ENCODE assay signal across 10 cellular contexts in genomic region chr21:34795152-34796141, GRCh38.
DNase-seq lines count a peak whose midpoint lies in the region; ATAC-seq, FAIRE-seq and TF ChIP-seq lines count a peak whose summit lies in the region.
"Had no signal": no experiment of that assay in that cellular context is flagged by ENCODE, and none has a peak within 500 bp of the region (broad histone marks: within the 10 kb centered on the region; RNA-seq: fewer than 3 reads in every experiment).

No MANE protein-coding gene starts in this region.

- CTCF ChIA-PET in A549 (lab: Yijun Ruan, JAX), result interaction anchor here (0.8 to 2.3 kb wide), 10 partner anchors 10 to 91 kb away, joined by 3 to 12 read pairs (median 4); no protein-coding TSS in a partner anchor

- FAIRE-seq in A549 (lab: Jason Lieb, UNC), result no peak
- FAIRE-seq: colon had no signal

- peaks cover 31% of the 10 kb centered on the region for H3K4me1 Mint-ChIP-seq in chondrocyte (ENCODE audit: low read depth)

- peak overlapping the region; percentile 69 for H3K27ac Mint-ChIP-seq in chondrocyte (ENCODE audit: unreplicated experiment)

- no peak overlapping the region for H3K4me3 ChIP-seq in A549
- no peak overlapping the region for H3K4me3 ChIP-seq in mucosa of descending colon

- intact Hi-C loops in mucosa of descending colon (cut with DNase I, micrococcal nuclease), result loop anchor here in 1 of 2 donors (10.0 kb wide), 1 partner anchor 89 kb away; no protein-coding TSS in a partner anchor

- H3K4me2 ChIP-seq in A549, result peak overlapping the region; percentile 51

- H3K9me3 ChIP-seq in A549, result no peaks in the 10 kb centered on the region
- H3K9me3 ChIP-seq in mucosa of descending colon, result no peaks in the 10 kb centered on the region

- peak; percentile 28 to 75 for DNase-seq in A549 (ENCODE audit: low read depth in 1 of 2, low spot score in 1 of 2)
- peak; percentile 88 for DNase-seq in LHCN-M2 (ENCODE audit: low read depth)
- no peak for DNase-seq in chondrocyte (ENCODE audit: low spot score)
- DNase-seq in mucosa of descending colon, result peak in 2 of 3 donors; percentile 57 to 67
- no peak for DNase-seq in KBM-7
- DNase-seq in putamen (ENCODE audit: low spot score), result no peak
- DNase-seq: RPMI8226 had no signal

- peak; percentile 26; the same call in 2 of the 3 replicates for TF ChIP-seq CTCF in A549 (IDR thresholded peaks at IDR 0.05)
- TF ChIP-seq CTCF in chondrocyte (IDR thresholded peaks at IDR 0.05), result peak; percentile 47
- TF ChIP-seq CTCF in mucosa of descending colon (IDR thresholded peaks at IDR 0.05), result no peak

- 14% methylated on average over 12 of the region's 12 CpGs for WGBS in A549 (ENCODE audit: missing lambda C conversion rate)

- no peaks in the 10 kb centered on the region for H3K9me3 Mint-ChIP-seq in chondrocyte (ENCODE audit: low read depth)

- POLR2A ChIA-PET in A549 (lab: Yijun Ruan, JAX), result interaction anchor here (0.6 to 3.6 kb wide), 4 partner anchors 13 to 1055 kb away, joined by 3 to 14 read pairs (median 6); no protein-coding TSS in a partner anchor

- ATAC-seq in A549 (peak; percentile 80 to 90), mucosa of descending colon (peak; percentile 83), GM18873 (IDR thresholded peaks at IDR 0.05; ENCODE audit: low FRiP score, unreplicated experiment) (no peak), GM19467 (IDR thresholded peaks at IDR 0.05; ENCODE audit: unreplicated experiment) (no peak)

- peak in 1 of 2 experiments; percentile 16; a peak in 1 of 5 replicates for TF ChIP-seq EP300 in A549 (IDR thresholded peaks at IDR 0.05)

- in situ Hi-C loops in KBM-7 (cut with MboI; ENCODE audit: low pct_unique_long_range_greater_than_20kb, low sequenced_read_pairs), result no loop called here

- peak overlapping the region; percentile 77 to 85 for H3K27ac ChIP-seq in A549

- peak; percentile 46 to 52 for TF ChIP-seq RAD21 in A549 (conservative IDR thresholded peaks at IDR 0.05 in 1 of 2, IDR thresholded peaks at IDR 0.05 in 1 of 2)

- H3K36me3 Mint-ChIP-seq in chondrocyte (ENCODE audit: low read depth), result peaks cover 32% of the 10 kb centered on the region

- no peaks in the 10 kb centered on the region for H3K36me3 ChIP-seq in mucosa of descending colon (ENCODE audit: low read depth)

- TF ChIP-seq POLR2A in A549 (IDR thresholded peaks at IDR 0.05; ENCODE audit: low read length), result no peak

- no peaks in the 10 kb centered on the region for H3K27me3 Mint-ChIP-seq in chondrocyte (ENCODE audit: low read depth)

- no peak overlapping the region for H3K4me3 Mint-ChIP-seq in chondrocyte (ENCODE audit: unreplicated experiment)

- peaks cover 74% of the 10 kb centered on the region for H3K4me1 ChIP-seq in A549
- peaks cover 29% of the 10 kb centered on the region for H3K4me1 ChIP-seq in mucosa of descending colon (ENCODE audit: low read depth)

TF ChIP-seq in A549, 52 proteins besides CTCF, POLR2A, EP300 and RAD21:
- TF ChIP-seq MAFK (IDR thresholded peaks at IDR 0.05; ENCODE audit: partially characterized antibody), result peak; percentile 80
- TF ChIP-seq ZC3H11A (IDR thresholded peaks at IDR 0.05), result no peak
- TF ChIP-seq EHF (CRISPR knock-in tag; IDR thresholded peaks at IDR 0.05), result no peak
- TF ChIP-seq TFCP2L1 (CRISPR knock-in tag; IDR thresholded peaks at IDR 0.05), result no peak
- TF ChIP-seq CBX8 (IDR thresholded peaks at IDR 0.05), result no peak
- TF ChIP-seq HES2 (IDR thresholded peaks at IDR 0.05), result no peak
- no peak for TF ChIP-seq RCOR1 (IDR thresholded peaks at IDR 0.05; ENCODE audit: low read depth, low read length)
- TF ChIP-seq POLR2AphosphoS2 (conservative IDR thresholded peaks at IDR 0.05; ENCODE audit: low read length), result no peak
- no peak for TF ChIP-seq HOXB5 (CRISPR knock-in tag; IDR thresholded peaks at IDR 0.05)
- TF ChIP-seq NFE2L2 (conservative IDR thresholded peaks at IDR 0.05; ENCODE audit: low read length), result no peak
- TF ChIP-seq KDM1A (IDR thresholded peaks at IDR 0.05; ENCODE audit: low read depth), result no peak
- no peak for TF ChIP-seq NPAS2 (CRISPR knock-in tag; IDR thresholded peaks at IDR 0.05; ENCODE audit: borderline replicate concordance)
- TF ChIP-seq BHLHE40 (IDR thresholded peaks at IDR 0.05; ENCODE audit: low read depth, low read length), result no peak
- peak; percentile 41 to 50; a peak in 2 of 4 replicates for TF ChIP-seq CEBPB (IDR thresholded peaks at IDR 0.05)
- no peak for TF ChIP-seq FOSL2 (IDR thresholded peaks at IDR 0.05)
- peak; percentile 59 for TF ChIP-seq FOSL2 (CRISPR knock-in tag; IDR thresholded peaks at IDR 0.05)
- TF ChIP-seq HOXB13 (CRISPR knock-in tag; IDR thresholded peaks at IDR 0.05; ENCODE audit: low read depth), result 0 out of 2 replicates have a peak, but pooled peaks have one; percentile 35
- no peak for TF ChIP-seq KDM5A (IDR thresholded peaks at IDR 0.05)
- TF ChIP-seq SMC3 (IDR thresholded peaks at IDR 0.05), result peak; percentile 52; the same call in 2 of the 3 replicates
- TF ChIP-seq NR3C1 (IDR thresholded peaks at IDR 0.05), result no peak
- no peak for TF ChIP-seq ZNF302 (CRISPR knock-in tag; IDR thresholded peaks at IDR 0.05)
- peak in 1 of 2 experiments; percentile 39; a peak in 1 of 5 replicates for TF ChIP-seq JUN (IDR thresholded peaks at IDR 0.05)
- no peak for TF ChIP-seq RFX5 (IDR thresholded peaks at IDR 0.05)
- TF ChIP-seq CBX2 (IDR thresholded peaks at IDR 0.05; ENCODE audit: borderline replicate concordance, low read depth), result no peak
- TF ChIP-seq EHMT2 (IDR thresholded peaks at IDR 0.05; ENCODE audit: low read depth), result no peak
- no peak for TF ChIP-seq RARB (CRISPR knock-in tag; IDR thresholded peaks at IDR 0.05)
- TF ChIP-seq GATA3 (IDR thresholded peaks at IDR 0.05; ENCODE audit: borderline replicate concordance), result no peak
TF ChIP-seq in A549: peak in this region for 6.

Comparison
In these comparisons a context has a peak if more than half of its experiments do, and no peak if none do; other contexts are left out.
1. ATAC-seq: peak in A549 (2 of 2) and mucosa of descending colon (single experiment); none in GM18873 (single experiment) and GM19467 (single experiment).
2. DNase-seq: peak in A549 (2 of 2), LHCN-M2 (single experiment) and mucosa of descending colon (2 of 3); none in chondrocyte (single experiment), KBM-7 (single experiment) and putamen (single experiment).